ENCODE assay signal across 8 cellular contexts in genomic region chr16:75566040-75566888, GRCh38. TPM values are rescaled to one million over a fixed set of nuclear protein-coding genes. Genes with fewer than 3 reads are reported as not detected.
DNase-seq lines count a peak whose midpoint lies in the region; ATAC-seq and TF ChIP-seq lines count a peak whose summit lies in the region.

TSS of gene GABARAPL2 (plus strand) at chr16:75566379. CDS start at chr16:75566487, 108 bp downstream.

- peaks cover 9% of the 10 kb centered on the region for H3K36me3 Mint-ChIP-seq in activated CD4-positive, alpha-beta memory T cell treated with anti-CD3 and anti-CD28 coated beads for 36 hours

- peak within 1 kb of the TSS; percentile 85 to 95 (median 89) for H3K9ac ChIP-seq in BLaER1 treated with 17β-estradiol and CSF1 and Interleukin-3, amounts not matched to agents 10 nM and 100 nM

- peaks cover 53 to 60% (median 57%) of the 10 kb centered on the region in 10 experiments for H3K4me1 ChIP-seq in BLaER1 treated with 17β-estradiol and CSF1 and Interleukin-3, amounts not matched to agents 10 nM and 100 nM
- peaks cover 0 to 17% (median 0%) of the 10 kb centered on the region in 4 donors for H3K4me1 ChIP-seq in right lobe of liver

- peak within 1 kb of the TSS; percentile 85 for H3K27ac Mint-ChIP-seq in activated CD4-positive, alpha-beta memory T cell treated with anti-CD3 and anti-CD28 coated beads for 36 hours

- peaks cover 40% of the 10 kb centered on the region for H3K4me1 Mint-ChIP-seq in activated CD4-positive, alpha-beta memory T cell treated with anti-CD3 and anti-CD28 coated beads for 36 hours (ENCODE audit: low read depth)

- ATAC-seq in GM19372 (IDR thresholded peaks at IDR 0.05; ENCODE audit: low read depth, unreplicated experiment) (peak; percentile 64), HG03521 (IDR thresholded peaks at IDR 0.05; ENCODE audit: unreplicated experiment) (peak; percentile 72), right lobe of liver (peak; percentile 89 to 96 (median 94))

- no peaks in the 10 kb centered on the region for H3K9me3 Mint-ChIP-seq in activated CD4-positive, alpha-beta memory T cell treated with anti-CD3 and anti-CD28 coated beads for 36 hours

- peaks cover 7% of the 10 kb centered on the region for H3K27me3 Mint-ChIP-seq in activated CD4-positive, alpha-beta memory T cell treated with anti-CD3 and anti-CD28 coated beads for 36 hours

- intact Hi-C loops in activated CD4-positive, alpha-beta memory T cell treated with anti-CD3 and anti-CD28 coated beads for 36 hours (cut with micrococcal nuclease) = loop anchor here (1.0 to 5.0 kb wide), 5 partner anchors 57 to 1625 kb away; partner anchors contain the start of genes ADAT1, CFDP1, MON1B and TMEM170A
- intact Hi-C loops in right lobe of liver (cut with DNase I) = no loop called here

- H3K4me3 ChIP-seq in BLaER1 treated with 17β-estradiol and CSF1 and Interleukin-3, amounts not matched to agents 10 nM and 100 nM = peak within 1 kb of the TSS; percentile 85 to 100 (median 96)
- peak within 1 kb of the TSS; percentile 90 to 100 (median 99) for H3K4me3 ChIP-seq in right lobe of liver

- H3K4me2 ChIP-seq in BLaER1 treated with 17β-estradiol and CSF1 and Interleukin-3, amounts not matched to agents 10 nM and 100 nM = peak within 1 kb of the TSS; percentile 94 to 100 (median 98)

- TF ChIP-seq POLR2A in right lobe of liver (IDR thresholded peaks at IDR 0.05) = peak; percentile 62

- peak within 1 kb of the TSS; percentile 70 to 87 (median 81) for H3K27ac ChIP-seq in BLaER1 treated with 17β-estradiol and CSF1 and Interleukin-3, amounts not matched to agents 10 nM and 100 nM
- peak within 1 kb of the TSS; percentile 64 to 83 (median 69) for H3K27ac ChIP-seq in right lobe of liver

- CTCF ChIA-PET in activated CD4-positive, alpha-beta memory T cell treated with anti-CD3 and anti-CD28 coated beads for 36 hours (lab: Charles Lee) = interaction anchor here (0.6 to 3.8 kb wide), 8 partner anchors 11 to 197 kb away, joined by 3 to 19 read pairs (median 6); partner anchors contain the start of genes ADAT1, TMEM170A and TMEM231

- H4K20me1 ChIP-seq in BLaER1 treated with 17β-estradiol and CSF1 and Interleukin-3, amounts not matched to agents 10 nM and 100 nM = peaks cover 34 to 50% (median 49%) of the 10 kb centered on the region in 11 experiments; a peak in 21 of 22 replicates

- under 1% methylated on average over 33 of the region's 84 CpGs for WGBS in right lobe of liver (ENCODE audit: insufficient coverage, low coverage, low lambda C conversion rate, missing lambda C conversion rate)

- H3K27me3 ChIP-seq in BLaER1 treated with 17β-estradiol and CSF1 and Interleukin-3, amounts not matched to agents 10 nM and 100 nM = no peaks in the 10 kb centered on the region
- H3K27me3 ChIP-seq in right lobe of liver = no peaks in the 10 kb centered on the region

- peaks cover 31 to 41% (median 38%) of the 10 kb centered on the region in 11 experiments for H3K36me3 ChIP-seq in BLaER1 treated with 17β-estradiol and CSF1 and Interleukin-3, amounts not matched to agents 10 nM and 100 nM
- peaks cover 0 to 33% (median 6%) of the 10 kb centered on the region in 4 donors for H3K36me3 ChIP-seq in right lobe of liver

- peak within 1 kb of the TSS; percentile 94 for H3K4me3 Mint-ChIP-seq in activated CD4-positive, alpha-beta memory T cell treated with anti-CD3 and anti-CD28 coated beads for 36 hours

- H3K9me3 ChIP-seq in BLaER1 treated with 17β-estradiol and CSF1 and Interleukin-3, amounts not matched to agents 10 nM and 100 nM (replicated peaks in 1 of 11) = no peaks in the 10 kb centered on the region
- H3K9me3 ChIP-seq in right lobe of liver = no peaks in the 10 kb centered on the region

- POLR2A ChIA-PET in activated CD4-positive, alpha-beta memory T cell treated with anti-CD3 and anti-CD28 coated beads for 36 hours (lab: Charles Lee) = interaction anchor here (1.1 to 3.7 kb wide), 4 partner anchors 10 to 83 kb away, joined by 3 to 17 read pairs (median 6); partner anchors contain the start of genes ADAT1, KARS1, TERF2IP and TMEM231

- DNase-seq in NCI-H774 (lab: John Stamatoyannopoulos, UW) (peak; percentile 34), dermis microvascular lymphatic vessel endothelial cell (ENCODE audit: low read depth in 2 of 2) (peak; percentile 47 to 83), right lobe of liver (peak; percentile 87 to 89 (median 89))
- DNase-seq in activated CD4-positive, alpha-beta memory T cell treated with anti-CD3 and anti-CD28 coated beads for 36 hours = peak; percentile 92
- DNase-seq in stimulated activated CD4-positive, alpha-beta T cell treated with anti-CD3 and anti-CD28 coated beads, Interleukin-4, amount 100 ng/mL, for 24 hours = peak; percentile 89

- TF ChIP-seq CTCF in right lobe of liver (IDR thresholded peaks at IDR 0.05) = no peak

RNA-seq across cellular contexts. Expression of gene GABARAPL2, which starts in this region (rescaled TPM):
- total RNA-seq in activated CD4-positive, alpha-beta memory T cell treated with anti-CD3 and anti-CD28 coated beads for 36 hours = 10 to 100 TPM; 71.5 to 76.1 TPM
- 47.5 and 79.4 TPM in 2 replicates for total RNA-seq in dermis microvascular lymphatic vessel endothelial cell
- total RNA-seq in right lobe of liver = 10 to 100 TPM; 33.4 to 46.5 (median 42.4) TPM

Comparison
In these comparisons a context has a peak if more than half of its experiments do, and no peak if none do; other contexts are left out.
1. Peak in every context shown above with its lines: DNase-seq, ATAC-seq, H3K4me3 ChIP-seq and H3K27ac ChIP-seq.
2. DNase-seq: peak in every context shown above with its lines; median percentile 92 in activated CD4-positive, alpha-beta memory T cell treated with anti-CD3 and anti-CD28 coated beads for 36 hours; 89 in right lobe of liver; 89 in stimulated activated CD4-positive, alpha-beta T cell treated with anti-CD3 and anti-CD28 coated beads, Interleukin-4, amount 100 ng/mL, for 24 hours; 65 in dermis microvascular lymphatic vessel endothelial cell; 34 in NCI-H774.